ENCODE assay signal across 16 cellular contexts in the genomic region with DNA sequence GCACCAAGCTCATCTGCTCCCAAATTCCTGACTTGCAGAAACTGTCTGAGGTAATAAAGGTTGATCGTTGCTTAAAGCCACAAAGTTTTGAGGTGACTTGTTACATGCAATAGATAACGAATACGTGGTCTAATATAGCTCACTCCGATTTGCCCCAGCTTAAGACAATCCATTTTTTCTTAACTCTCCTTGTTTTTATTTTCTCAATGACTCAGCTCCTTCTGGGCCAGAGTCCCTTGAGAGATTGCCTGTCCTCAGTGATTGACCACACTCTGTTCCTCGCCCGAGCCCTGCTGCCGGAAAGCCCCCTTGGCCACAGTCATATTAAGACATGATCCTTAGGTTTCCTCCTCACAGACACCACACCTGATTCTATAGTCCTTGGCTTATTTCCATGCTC.
DNase-seq lines count a peak whose midpoint lies in the region; ATAC-seq and TF ChIP-seq lines count a peak whose summit lies in the region.
"Had no signal": no experiment of that assay in that cellular context is flagged by ENCODE, and none has a peak within 500 bp of the region (broad histone marks: within the 10 kb centered on the region; RNA-seq: fewer than 3 reads in every experiment).

No MANE protein-coding gene starts in this region.

- H3K4me1 ChIP-seq in HEK293 (ENCODE audit: control insufficient read depth, insufficient read depth, low read length) (peaks cover 6% of the 10 kb centered on the region), adipocyte (ENCODE audit: control insufficient read depth, insufficient read depth, low read length) (peaks cover 23% of the 10 kb centered on the region)
- H3K4me1 ChIP-seq: parathyroid adenoma had no signal

- no peaks in the 10 kb centered on the region for H3K9me3 ChIP-seq in HEK293 (ENCODE audit: control insufficient read depth, insufficient read depth, low read depth, low read length)
- H3K9me3 ChIP-seq in adipocyte (ENCODE audit: control insufficient read depth, low read length): peaks cover 9% of the 10 kb centered on the region

- DNase-seq in AG09319 (ENCODE audit: extremely low read depth, low read depth) (peak; percentile 35), adipocyte (ENCODE audit: low read depth) (peak; percentile 78), fibroblast of the conjunctiva (ENCODE audit: low read depth) (peak; percentile 18), NCI-H1694 (lab: John Stamatoyannopoulos, UW) (no peak)
- DNase-seq in stimulated activated naive CD4-positive, alpha-beta T cell (lab: John Stamatoyannopoulos, UW): no peak
- DNase-seq: activated CD4-positive, alpha-beta T cell treated with anti-CD3 and anti-CD28 coated beads for 4 hours; activated T-cell treated with anti-CD3 and anti-CD28 coated beads, Interleukin-2, amount 50 U/mL, for 1 hour; NCI-H187; NCI-H524; RPMI8226; stimulated activated CD4-positive, alpha-beta T cell treated with anti-CD3 and anti-CD28 coated beads, Interleukin-12 subunit alpha, Interleukin-12 subunit beta, amount 100 ng/mL, for 4 hours; substantia nigra had no signal

- no peak overlapping the region for H3K27ac ChIP-seq in HEK293 (ENCODE audit: extremely low read depth, low read depth, low read length)
- H3K27ac ChIP-seq: parathyroid adenoma had no signal

- H3K36me3 ChIP-seq in HEK293 (ENCODE audit: control insufficient read depth in 2 of 2, insufficient read depth in 1 of 2, low read length in 2 of 2): no peaks in the 10 kb centered on the region
- H3K36me3 ChIP-seq in adipocyte (ENCODE audit: control insufficient read depth, insufficient read depth, low read length, severe bottlenecking): no peaks in the 10 kb centered on the region

- POLR2A ChIA-PET in HEK293 (lab: Yijun Ruan, JAX): interaction anchor here (0.8 to 2.7 kb wide), 3 partner anchors 45 to 129 kb away, joined by 3 to 12 read pairs (median 3); no protein-coding TSS in a partner anchor

- TF ChIP-seq CTCF in AG09319 (IDR thresholded peaks at IDR 0.05; ENCODE audit: low read depth, low read length) (no peak), HEK293 (tag by site-specific recombination; IDR thresholded peaks at IDR 0.05) (no peak)

- no peak for ATAC-seq in GM19397 (IDR thresholded peaks at IDR 0.05; ENCODE audit: unreplicated experiment)
- ATAC-seq in HG03354 (IDR thresholded peaks at IDR 0.05; ENCODE audit: poor library complexity, severe bottlenecking, unreplicated experiment): no peak

- H3K27me3 ChIP-seq in adipocyte (replicated peaks; ENCODE audit: control insufficient read depth, insufficient read depth, low read length): peaks cover 16% of the 10 kb centered on the region

- H3K4me3 ChIP-seq in HEK293 (ENCODE audit: low read depth, low read length): no peak overlapping the region
- H3K4me3 ChIP-seq in adipocyte (ENCODE audit: low read length): no peak overlapping the region

- H3K9ac ChIP-seq in adipocyte (ENCODE audit: low read length): no peak overlapping the region
- H3K9ac ChIP-seq: parathyroid adenoma had no signal

- CTCF ChIA-PET in HEK293 (lab: Yijun Ruan, JAX): interaction anchor here (0.6 to 0.8 kb wide), 4 partner anchors 26 to 1523 kb away, joined by 3 read pairs; no protein-coding TSS in a partner anchor

TF ChIP-seq in HEK293, 187 proteins besides CTCF, POLR2A, EP300 and RAD21:
- TF ChIP-seq, protein P1, sequence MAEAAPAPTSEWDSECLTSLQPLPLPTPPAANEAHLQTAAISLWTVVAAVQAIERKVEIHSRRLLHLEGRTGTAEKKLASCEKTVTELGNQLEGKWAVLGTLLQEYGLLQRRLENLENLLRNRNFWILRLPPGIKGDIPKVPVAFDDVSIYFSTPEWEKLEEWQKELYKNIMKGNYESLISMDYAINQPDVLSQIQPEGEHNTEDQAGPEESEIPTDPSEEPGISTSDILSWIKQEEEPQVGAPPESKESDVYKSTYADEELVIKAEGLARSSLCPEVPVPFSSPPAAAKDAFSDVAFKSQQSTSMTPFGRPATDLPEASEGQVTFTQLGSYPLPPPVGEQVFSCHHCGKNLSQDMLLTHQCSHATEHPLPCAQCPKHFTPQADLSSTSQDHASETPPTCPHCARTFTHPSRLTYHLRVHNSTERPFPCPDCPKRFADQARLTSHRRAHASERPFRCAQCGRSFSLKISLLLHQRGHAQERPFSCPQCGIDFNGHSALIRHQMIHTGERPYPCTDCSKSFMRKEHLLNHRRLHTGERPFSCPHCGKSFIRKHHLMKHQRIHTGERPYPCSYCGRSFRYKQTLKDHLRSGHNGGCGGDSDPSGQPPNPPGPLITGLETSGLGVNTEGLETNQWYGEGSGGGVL (tag by site-specific recombination; IDR thresholded peaks at IDR 0.05): no peak
- TF ChIP-seq ZNF335 (tag by site-specific recombination; conservative IDR thresholded peaks at IDR 0.05): peak; percentile 38; the same call in 1 of the 2 replicates

Comparison
In these comparisons a context has a peak if more than half of its experiments do, and no peak if none do; other contexts are left out.
1. DNase-seq: peak in AG09319 (single experiment), adipocyte (single experiment) and fibroblast of the conjunctiva (single experiment); none in stimulated activated naive CD4-positive, alpha-beta T cell (0 of 6) and NCI-H1694 (single experiment).